Comparison of ENCODE assay signal across 1 cellular context in the genomic region with DNA sequence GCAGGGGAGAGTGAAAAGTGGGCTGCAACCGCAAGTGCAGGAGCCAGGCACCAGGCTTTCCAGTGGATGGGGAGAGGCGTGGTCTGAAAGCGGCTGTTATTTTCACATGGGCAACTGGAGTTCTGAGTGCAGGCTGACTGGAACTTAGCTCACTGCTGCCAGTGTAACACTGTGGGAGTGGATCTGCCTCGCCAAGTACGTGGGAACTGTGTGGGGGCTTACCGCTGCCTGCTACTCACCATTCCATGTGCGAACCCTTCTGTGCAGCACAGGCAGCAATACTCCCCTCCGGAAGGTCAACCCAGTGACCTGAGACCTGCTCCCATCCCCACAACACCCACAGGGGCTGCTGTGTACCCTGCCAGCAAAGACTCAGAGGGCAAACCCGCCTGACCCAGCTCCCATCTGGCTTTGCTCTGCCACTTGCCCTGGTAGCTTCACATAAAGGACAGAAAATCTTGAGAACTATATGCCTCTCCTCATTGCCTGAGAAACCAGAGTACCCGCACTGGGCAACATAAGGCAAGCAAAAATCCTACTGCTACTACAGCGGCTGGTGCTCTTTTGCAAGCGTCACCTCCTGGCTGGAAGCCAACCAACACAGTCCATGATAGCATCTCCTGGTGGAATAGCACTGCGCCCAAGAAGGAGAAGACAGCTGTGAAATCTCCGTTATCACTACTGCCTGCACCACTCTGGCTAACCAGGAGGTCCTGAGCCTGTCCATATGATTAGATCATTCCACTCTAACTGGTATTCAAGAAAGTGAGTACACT.
TF ChIP-seq lines count a peak whose summit lies in the region.

No MANE protein-coding gene starts in this region.

TF ChIP-seq in K562, 482 proteins besides CTCF, POLR2A, EP300 and RAD21 (continued from another document):
- TF ChIP-seq TEAD4 (IDR thresholded peaks at IDR 0.05; ENCODE audit: low read length) (peak; percentile 37; the same call in 1 of the 2 replicates), TEAD4 (CRISPR knock-in tag; IDR thresholded peaks at IDR 0.05; ENCODE audit: borderline replicate concordance) (no peak), ADNP (tag; IDR thresholded peaks at IDR 0.05) (no peak), CBFA2T2 (conservative IDR thresholded peaks at IDR 0.05) (peak; percentile 20; the same call in 1 of the 2 replicates), NFIC (IDR thresholded peaks at IDR 0.05) (peak; percentile 80), KLF16 (IDR thresholded peaks at IDR 0.05) (peak; percentile 12; the same call in 1 of the 2 replicates), KLF1 (tag; IDR thresholded peaks at IDR 0.05) (no peak), ELF1 (tag; IDR thresholded peaks at IDR 0.05) (no peak), TBL1XR1 (IDR thresholded peaks at IDR 0.05; ENCODE audit: low read length in 2 of 2) (no peak)
